19 cellular contexts compared by ENCODE assay signal in genomic region chr6:36301781-36302180, GRCh38. TPM values are rescaled to one million over a fixed set of nuclear protein-coding genes. Genes with fewer than 3 reads are reported as not detected.
DNase-seq lines count a peak whose midpoint lies in the region; ATAC-seq and TF ChIP-seq lines count a peak whose summit lies in the region.
"Had no signal": no experiment of that assay in that cellular context is flagged by ENCODE, and none has a peak within 500 bp of the region (broad histone marks: within the 10 kb centered on the region; RNA-seq: fewer than 3 reads in every experiment).

No MANE protein-coding gene starts in this region.

- DNase-seq in CD14-positive monocyte (ENCODE audit: low spot score) (no peak), GM23248 (peak; percentile 24), dermis blood vessel endothelial cell (peak; percentile 3), neuronal stem cell (ENCODE audit: low spot score) (no peak), GM10266 (ENCODE audit: extremely low spot score) (no peak), H4 (ENCODE audit: low spot score) (no peak)

- no peak overlapping the region for H3K18ac ChIP-seq in neuronal stem cell (ENCODE audit: low read length)

- H3K4me3 Mint-ChIP-seq in CD14-positive monocyte, result no peak overlapping the region
- H3K4me3 Mint-ChIP-seq: activated B cell treated with CpG ODN at 0.5 μM for 24 hours; activated naive CD8-positive, alpha-beta T cell treated with anti-CD3 and anti-CD28 coated beads, Interleukin-2, amount 10 ng/mL, durations not matched to agents 7 days and 5 days; activated T-helper 17 cell treated with anti-CD3 and anti-CD28 coated beads, Interleukin-2, amount 50 U/mL, for 72 hours; brain; HFFc6; mesothelial cell of epicardium; natural killer cell had no signal

- H2BK12ac ChIP-seq in neuronal stem cell (ENCODE audit: low read length), result no peak overlapping the region

- no peak overlapping the region for H3K14ac ChIP-seq in neuronal stem cell (ENCODE audit: low read length)

- H4K8ac ChIP-seq in neuronal stem cell (ENCODE audit: low read depth, low read length), result no peak overlapping the region

- no peaks in the 10 kb centered on the region for H3K36me3 ChIP-seq in GM23248 (ENCODE audit: low read depth)
- no peaks in the 10 kb centered on the region for H3K36me3 ChIP-seq in neuronal stem cell (replicated peaks in 1 of 2; ENCODE audit: control insufficient read depth in 2 of 2, insufficient read depth in 2 of 2, low read length in 2 of 2)
- H3K36me3 ChIP-seq: heart left ventricle, suprapubic skin had no signal

- H2BK15ac ChIP-seq in neuronal stem cell (ENCODE audit: low read length), result no peak overlapping the region

- no peak overlapping the region for H2AFZ ChIP-seq in GM23248
- no peak overlapping the region for H2AFZ ChIP-seq in neuronal stem cell (ENCODE audit: low read length)

- H3K9me2 ChIP-seq in GM23248 (ENCODE audit: insufficient read depth), result no peaks in the 10 kb centered on the region

- H3K9ac ChIP-seq in GM23248 (no peak overlapping the region), neuronal stem cell (ENCODE audit: low read depth, low read length, poor library complexity) (no peak overlapping the region)

- H3K4me2 ChIP-seq in GM23248 (ENCODE audit: unreplicated experiment) (no peak overlapping the region), neuronal stem cell (ENCODE audit: insufficient read depth, low read length, poor library complexity, severe bottlenecking) (no peak overlapping the region)

- H3K23ac ChIP-seq in neuronal stem cell (ENCODE audit: low read depth, low read length, poor library complexity), result no peak overlapping the region

- ATAC-seq in GM21515 (IDR thresholded peaks at IDR 0.05; ENCODE audit: unreplicated experiment), result no peak

- H3K4me1 ChIP-seq in GM23248 (ENCODE audit: insufficient read depth) (peaks cover 9% of the 10 kb centered on the region), neuronal stem cell (ENCODE audit: control insufficient read depth in 2 of 2, insufficient read depth in 1 of 2, low read depth in 1 of 2, low read length in 2 of 2) (peaks cover 6 to 8% of the 10 kb centered on the region in 2 donors)

- H3K27me3 ChIP-seq in GM23248 (replicated peaks; ENCODE audit: insufficient read depth), result no peaks in the 10 kb centered on the region
- no peaks in the 10 kb centered on the region for H3K27me3 ChIP-seq in neuronal stem cell (ENCODE audit: control insufficient read depth in 3 of 3, insufficient read depth in 3 of 3, low read depth in 1 of 3, low read length in 3 of 3)
- H3K27me3 ChIP-seq: suprapubic skin had no signal

- no peaks in the 10 kb centered on the region for H3F3A ChIP-seq in GM23248 (ENCODE audit: insufficient read depth)

- peaks cover 37 to 56% of the 10 kb centered on the region in 2 donors for H3K36me3 Mint-ChIP-seq in CD14-positive monocyte
- H3K36me3 Mint-ChIP-seq: activated naive CD8-positive, alpha-beta T cell treated with anti-CD3 and anti-CD28 coated beads, Interleukin-2, amount 10 ng/mL, durations not matched to agents 7 days and 5 days; brain; CD4-positive, alpha-beta memory T cell; mesothelial cell of epicardium; natural killer cell had no signal

- H3K27me3 Mint-ChIP-seq in CD14-positive monocyte (ENCODE audit: low read depth in 3 of 3), result peaks cover 0 to 8% (median 2%) of the 10 kb centered on the region in 3 donors
- H3K27me3 Mint-ChIP-seq: brain had no signal

- H2AK5ac ChIP-seq in neuronal stem cell (ENCODE audit: low read depth, low read length), result peak overlapping the region; percentile 13

- H3K27ac ChIP-seq in GM23248, result no peak overlapping the region
- no peak overlapping the region for H3K27ac ChIP-seq in neuronal stem cell (replicated peaks; ENCODE audit: low read length)
- H3K27ac ChIP-seq: heart left ventricle, suprapubic skin had no signal

- H4K20me1 ChIP-seq in GM23248 (ENCODE audit: insufficient read depth), result no peaks in the 10 kb centered on the region

- no peaks in the 10 kb centered on the region for H3K9me3 Mint-ChIP-seq in CD14-positive monocyte
- H3K9me3 Mint-ChIP-seq: activated B cell treated with CpG ODN at 0.5 μM for 24 hours; activated naive CD8-positive, alpha-beta T cell treated with anti-CD3 and anti-CD28 coated beads, Interleukin-2, amount 10 ng/mL, durations not matched to agents 7 days and 5 days; activated T-helper 17 cell treated with anti-CD3 and anti-CD28 coated beads, Interleukin-2, amount 50 U/mL, for 72 hours; brain; HFFc6; mesothelial cell of epicardium; natural killer cell had no signal

- no peak overlapping the region for H2BK120ac ChIP-seq in neuronal stem cell (ENCODE audit: low read depth, low read length)

- H2BK5ac ChIP-seq in neuronal stem cell (ENCODE audit: low read length), result no peak overlapping the region

- WGBS in GM23248 (ENCODE audit: low coverage in 1 of 2, low lambda C conversion rate in 2 of 2, missing lambda C conversion rate in 2 of 2), 2 experiments, result 30 to 32% methylated on average over 7 of the region's 7 CpGs
- WGBS in neuronal stem cell (ENCODE audit: extremely low coverage in 2 of 2, insufficient read length in 2 of 2, insufficient replicate concordance in 1 of 2), 2 donors, result no CpG with 5 or more reads among the region's 7 CpGs

- no peak overlapping the region for H3K4ac ChIP-seq in neuronal stem cell (ENCODE audit: low read length)

- H3K4me3 ChIP-seq in GM23248 (no peak overlapping the region), neuronal stem cell (ENCODE audit: low read length in 2 of 2) (no peak overlapping the region)
- H3K4me3 ChIP-seq: heart left ventricle, suprapubic skin had no signal

- no peak overlapping the region for H4K91ac ChIP-seq in neuronal stem cell (ENCODE audit: low read depth, low read length, poor library complexity)

- TF ChIP-seq CTCF in CD14-positive monocyte (IDR thresholded peaks at IDR 0.05), result no peak
- no peak for TF ChIP-seq CTCF in GM10266 (IDR thresholded peaks at IDR 0.05; ENCODE audit: control insufficient read depth, insufficient read depth, low read depth, missing control alignments)

- intact Hi-C loops in CD14-positive monocyte (cut with micrococcal nuclease), result loop anchor here in 1 of 2 donors (5.0 kb wide), 1 partner anchor 66 kb away; no protein-coding TSS in a partner anchor

- H3K9me3 ChIP-seq in GM23248 (ENCODE audit: low read depth), result no peaks in the 10 kb centered on the region
- no peaks in the 10 kb centered on the region for H3K9me3 ChIP-seq in neuronal stem cell (replicated peaks in 1 of 2; ENCODE audit: control insufficient read depth in 2 of 2, insufficient read depth in 1 of 2, low read depth in 1 of 2, low read length in 2 of 2)
- H3K9me3 ChIP-seq: heart left ventricle, suprapubic skin had no signal

- H3K4me1 Mint-ChIP-seq in CD14-positive monocyte, result peaks cover 53% of the 10 kb centered on the region
- H3K4me1 Mint-ChIP-seq: activated T-helper 17 cell treated with anti-CD3 and anti-CD28 coated beads, Interleukin-2, amount 50 U/mL, for 72 hours; mesothelial cell of epicardium had no signal

- in situ Hi-C loops in GM23248 (cut with MboI), result no loop called here

- H3K79me1 ChIP-seq in neuronal stem cell (ENCODE audit: low read depth, low read length), result no peaks in the 10 kb centered on the region

- H3K27ac Mint-ChIP-seq in CD14-positive monocyte, result peak overlapping the region in 6 of 7 donors; percentile 8 to 88 (median 81)
- H3K27ac Mint-ChIP-seq: activated B cell treated with CpG ODN at 0.5 μM for 24 hours; activated naive CD8-positive, alpha-beta T cell treated with anti-CD3 and anti-CD28 coated beads, Interleukin-2, amount 10 ng/mL, durations not matched to agents 7 days and 5 days; activated T-helper 17 cell treated with anti-CD3 and anti-CD28 coated beads, Interleukin-2, amount 50 U/mL, for 72 hours; HFFc6; mesothelial cell of epicardium; natural killer cell had no signal

- no peaks in the 10 kb centered on the region for H3K79me2 ChIP-seq in GM23248 (ENCODE audit: insufficient read depth)

RNA-seq across cellular contexts. Expression of gene PNPLA1, which starts 31.9 kb away (rescaled TPM):
- polyA plus RNA-seq in CD14-positive monocyte, result 1 to 10 TPM; 3.5 to 3.9 TPM
- not detected in 2 replicates for total RNA-seq in GM23248 (2014; rRNA removed; shearing (Covaris generic))
- not detected in 2 replicates for polyA plus RNA-seq in GM23248 (2016; fragmentation: Nextera tagmentation; extraction: Ambion mirVana)
- not detected in 2 replicates for total RNA-seq in dermis blood vessel endothelial cell
- 0.04 TPM for polyA plus RNA-seq in neuronal stem cell (2013, experiment 1 of 2)
- 0.07 TPM for polyA plus RNA-seq in neuronal stem cell (2013, experiment 2 of 2)
- total RNA-seq in H4 (2014; rRNA removed; shearing (Covaris generic)), result not detected in 2 replicates
- total RNA-seq: activated B cell treated with CpG ODN at 0.5 μM for 24 hours; activated naive CD8-positive, alpha-beta T cell treated with anti-CD3 and anti-CD28 coated beads, Interleukin-2, amount 10 ng/mL, durations not matched to agents 7 days and 5 days; activated T-helper 17 cell treated with anti-CD3 and anti-CD28 coated beads, Interleukin-2, amount 50 U/mL, for 72 hours; fibroblast of lung; HFFc6; mesothelial cell of epicardium; progenitor cell of endocrine pancreas had no signal
- polyA plus RNA-seq: CD4-positive, alpha-beta memory T cell had no signal

RNA-seq across cellular contexts. Expression of gene BNIP5, which starts 34.9 kb away (rescaled TPM):
- not detected for polyA plus RNA-seq in CD14-positive monocyte
- not detected in 2 replicates for total RNA-seq in GM23248 (2014; rRNA removed; shearing (Covaris generic))
- polyA plus RNA-seq in GM23248 (2016; fragmentation: Nextera tagmentation; extraction: Ambion mirVana), result not detected in 2 replicates
- not detected in 2 replicates for total RNA-seq in dermis blood vessel endothelial cell
- polyA plus RNA-seq in neuronal stem cell (2013, experiment 1 of 2), result 0.01 TPM
- polyA plus RNA-seq in neuronal stem cell (2013, experiment 2 of 2), result 0.03 TPM
- not detected in 2 replicates for total RNA-seq in H4 (2014; rRNA removed; shearing (Covaris generic))
- total RNA-seq: activated naive CD8-positive, alpha-beta T cell treated with anti-CD3 and anti-CD28 coated beads, Interleukin-2, amount 10 ng/mL, durations not matched to agents 7 days and 5 days; activated T-helper 17 cell treated with anti-CD3 and anti-CD28 coated beads, Interleukin-2, amount 50 U/mL, for 72 hours; CD4-positive, alpha-beta memory T cell; fibroblast of lung; heart left ventricle; HFFc6; mesothelial cell of epicardium; natural killer cell had no signal
- polyA plus RNA-seq: CD4-positive, alpha-beta memory T cell; fibroblast of lung; heart left ventricle had no signal

Comparison
In these comparisons a context has a peak if more than half of its experiments do, and no peak if none do; other contexts are left out.
1. DNase-seq: peak in GM23248 (single experiment) and dermis blood vessel endothelial cell (single experiment); none in CD14-positive monocyte (single experiment), neuronal stem cell (single experiment), GM10266 (single experiment) and H4 (single experiment).